ENCODE assay signal across 9 cellular contexts in genomic region chr6:30954631-30955366, GRCh38. TPM values are rescaled to one million over a fixed set of nuclear protein-coding genes. Genes with fewer than 3 reads are reported as not detected.
DNase-seq lines count a peak whose midpoint lies in the region; ATAC-seq and TF ChIP-seq lines count a peak whose summit lies in the region.
"Had no signal": no experiment of that assay in that cellular context is flagged by ENCODE, and none has a peak within 500 bp of the region (broad histone marks: within the 10 kb centered on the region; RNA-seq: fewer than 3 reads in every experiment).

No MANE protein-coding gene starts in this region.

- H3K9me3 Mint-ChIP-seq in activated T-cell treated with anti-CD3 and anti-CD28 coated beads, Interleukin-2, amount 50 U/mL, for 24 hours: no peaks in the 10 kb centered on the region

- peaks cover 15% of the 10 kb centered on the region for H3K4me1 ChIP-seq in mesenchymal stem cell (ENCODE audit: control insufficient read depth, insufficient read depth, low read depth, low read length)
- peaks cover 5% of the 10 kb centered on the region for H3K4me1 ChIP-seq in thymus (ENCODE audit: control insufficient read depth, insufficient read depth, low read length)

- peak overlapping the region in 1 of 2 experiments; percentile 32 for H3K18ac ChIP-seq in mesenchymal stem cell (ENCODE audit: low read depth in 1 of 2, low read length in 2 of 2)

- no peak overlapping the region for H4K8ac ChIP-seq in mesenchymal stem cell (ENCODE audit: low read length)

- H3K4me3 Mint-ChIP-seq in activated T-cell treated with anti-CD3 and anti-CD28 coated beads, Interleukin-2, amount 50 U/mL, for 24 hours: peak overlapping the region; percentile 78

- H3K4me3 ChIP-seq in astrocyte of the spinal cord (ENCODE audit: low read depth, low read length) (peak overlapping the region; percentile 17), mesenchymal stem cell (ENCODE audit: insufficient read depth in 1 of 2, low read depth in 1 of 2, low read length in 2 of 2) (peak overlapping the region in 1 of 2 experiments; percentile 71), thymus (ENCODE audit: low read length) (peak overlapping the region; percentile 53)

- TF ChIP-seq CTCF in astrocyte of the spinal cord (IDR thresholded peaks at IDR 0.05; ENCODE audit: low read depth, low read length): no peak

- no peak overlapping the region for H2BK120ac ChIP-seq in mesenchymal stem cell (ENCODE audit: low read depth, low read length)

- H3K14ac ChIP-seq in mesenchymal stem cell (ENCODE audit: low read length in 2 of 2): no peak overlapping the region

- 66% methylated on average over 6 of the region's 9 CpGs for WGBS in mesenchymal stem cell
- 62% methylated on average over 9 of the region's 9 CpGs for WGBS in thymus

- H2BK5ac ChIP-seq in mesenchymal stem cell (ENCODE audit: low read depth, low read length, poor library complexity, severe bottlenecking): no peak overlapping the region

- no peaks in the 10 kb centered on the region for H3K79me1 ChIP-seq in mesenchymal stem cell (replicated peaks; ENCODE audit: low read length, poor library complexity, severe bottlenecking)

- H2AK5ac ChIP-seq in mesenchymal stem cell (ENCODE audit: low read length, severe bottlenecking): no peak overlapping the region

- no peaks in the 10 kb centered on the region for H3K36me3 Mint-ChIP-seq in activated T-cell treated with anti-CD3 and anti-CD28 coated beads, Interleukin-2, amount 50 U/mL, for 24 hours (ENCODE audit: low read depth)

- peak overlapping the region; percentile 18 for H2AFZ ChIP-seq in mesenchymal stem cell (ENCODE audit: low read depth, low read length)

- H3K9ac ChIP-seq in mesenchymal stem cell (ENCODE audit: low read length): peak overlapping the region; percentile 83

- H3K9me3 ChIP-seq in mesenchymal stem cell (ENCODE audit: control insufficient read depth, low read length) (peaks cover 14% of the 10 kb centered on the region), thymus (ENCODE audit: control insufficient read depth) (no peaks in the 10 kb centered on the region)

- H3K4me2 ChIP-seq in mesenchymal stem cell (ENCODE audit: low read length, poor library complexity, severe bottlenecking): peak overlapping the region; percentile 66

- peak overlapping the region; percentile 83 for H3K27ac Mint-ChIP-seq in activated T-cell treated with anti-CD3 and anti-CD28 coated beads, Interleukin-2, amount 50 U/mL, for 24 hours

- H4K91ac ChIP-seq in mesenchymal stem cell (ENCODE audit: low read length): no peak overlapping the region

- no peak overlapping the region for H3K23ac ChIP-seq in mesenchymal stem cell (ENCODE audit: low read length in 2 of 2)

- peak; percentile 34 for DNase-seq in activated T-cell treated with anti-CD3 and anti-CD28 coated beads, Interleukin-2, amount 50 U/mL, for 24 hours
- no peak for DNase-seq in activated T-cell treated with anti-CD3 and anti-CD28 coated beads, Interleukin-2, amount 50 U/mL, for 1 hour
- DNase-seq in astrocyte of the spinal cord (ENCODE audit: low read depth, low spot score) (no peak), mesenchymal stem cell (peak; percentile 11), dedifferentiated amniotic fluid mesenchymal stem cell (ENCODE audit: extremely low spot score) (no peak), iPS-NIHi11 (ENCODE audit: low spot score) (no peak)

- in situ Hi-C loops in astrocyte of the spinal cord (cut with HindIII; ENCODE audit: low sequenced_read_pairs): no loop called here

- H3K4ac ChIP-seq in mesenchymal stem cell (ENCODE audit: low read depth in 1 of 2, low read length in 2 of 2): no peak overlapping the region

- H3K4me1 Mint-ChIP-seq in activated T-cell treated with anti-CD3 and anti-CD28 coated beads, Interleukin-2, amount 50 U/mL, for 24 hours (ENCODE audit: low read depth): peaks cover 20% of the 10 kb centered on the region

- ATAC-seq in GM19351 (IDR thresholded peaks at IDR 0.05; ENCODE audit: unreplicated experiment): no peak

- peaks cover 36 to 85% of the 10 kb centered on the region in 2 experiments for H3K27me3 ChIP-seq in mesenchymal stem cell (ENCODE audit: control insufficient read depth in 1 of 2, insufficient read depth in 1 of 2, low read length in 2 of 2)
- H3K27me3 ChIP-seq in thymus (ENCODE audit: control insufficient read depth, insufficient read depth): peaks cover 21% of the 10 kb centered on the region

- no peak overlapping the region for H2BK12ac ChIP-seq in mesenchymal stem cell (ENCODE audit: low read length in 2 of 2)

- H3K27me3 Mint-ChIP-seq in activated T-cell treated with anti-CD3 and anti-CD28 coated beads, Interleukin-2, amount 50 U/mL, for 24 hours: peaks cover 19% of the 10 kb centered on the region

- H3K36me3 ChIP-seq in mesenchymal stem cell (ENCODE audit: control insufficient read depth in 1 of 2, insufficient read depth in 2 of 2, low read depth in 1 of 2, low read length in 2 of 2) (no peaks in the 10 kb centered on the region), thymus (ENCODE audit: control insufficient read depth, insufficient read depth) (no peaks in the 10 kb centered on the region)

- H2BK15ac ChIP-seq in mesenchymal stem cell (ENCODE audit: low read depth, poor library complexity, severe bottlenecking): no peak overlapping the region

- H3K27ac ChIP-seq in mesenchymal stem cell (ENCODE audit: low read length, poor library complexity, severe bottlenecking): no peak overlapping the region
- no peak overlapping the region for H3K27ac ChIP-seq in thymus (ENCODE audit: low read depth)
- H3K27ac ChIP-seq: C4-2B had no signal

RNA-seq across cellular contexts. Expression of gene MUCL3, which starts 14.0 kb away (rescaled TPM):
- not detected for polyA plus RNA-seq in mesenchymal stem cell (2013, experiment 1 of 2)
- polyA plus RNA-seq in mesenchymal stem cell (2013, experiment 2 of 2): not detected
- polyA plus RNA-seq in thymus: 0.02 TPM

RNA-seq across cellular contexts. Expression of gene SFTA2, which starts 22.8 kb away (rescaled TPM):
- not detected for polyA plus RNA-seq in mesenchymal stem cell (2013, experiment 1 of 2)
- not detected for polyA plus RNA-seq in mesenchymal stem cell (2013, experiment 2 of 2)
- polyA plus RNA-seq in thymus: 1.8 TPM

RNA-seq across cellular contexts. Expression of gene MUC21, which starts 28.7 kb away (rescaled TPM):
- polyA plus RNA-seq in mesenchymal stem cell (2013, experiment 1 of 2): not detected
- not detected for polyA plus RNA-seq in mesenchymal stem cell (2013, experiment 2 of 2)
- 0.27 TPM for polyA plus RNA-seq in thymus

RNA-seq across cellular contexts. Expression of gene VARS2, which starts 40.8 kb away (rescaled TPM):
- polyA plus RNA-seq in mesenchymal stem cell (2013, experiment 1 of 2): 5.1 TPM
- polyA plus RNA-seq in mesenchymal stem cell (2013, experiment 2 of 2): 4.7 TPM
- 40.4 TPM for polyA plus RNA-seq in thymus

RNA-seq across cellular contexts. Expression of gene GTF2H4, which starts 46.8 kb away (rescaled TPM):
- 23.5 TPM for polyA plus RNA-seq in mesenchymal stem cell (2013, experiment 1 of 2)
- polyA plus RNA-seq in mesenchymal stem cell (2013, experiment 2 of 2): 24.5 TPM
- 35.4 TPM for polyA plus RNA-seq in thymus

Comparison
In these comparisons a context has a peak if more than half of its experiments do, and no peak if none do; other contexts are left out.
1. DNase-seq: peak in activated T-cell treated with anti-CD3 and anti-CD28 coated beads, Interleukin-2, amount 50 U/mL, for 24 hours (single experiment) and mesenchymal stem cell (single experiment); none in activated T-cell treated with anti-CD3 and anti-CD28 coated beads, Interleukin-2, amount 50 U/mL, for 1 hour (single experiment), astrocyte of the spinal cord (single experiment), dedifferentiated amniotic fluid mesenchymal stem cell (single experiment) and iPS-NIHi11 (single experiment).